10 cellular contexts compared by ENCODE assay signal in genomic region chr5:170307575-170308465, GRCh38. TPM values are rescaled to one million over a fixed set of nuclear protein-coding genes. Genes with fewer than 3 reads are reported as not detected.
A peak's percentile ranks its signal among the peaks of the same experiment; 100 is the strongest.
DNase-seq lines count a peak whose midpoint lies in the region; ATAC-seq, FAIRE-seq and TF ChIP-seq lines count a peak whose summit lies in the region.
"Had no signal": no experiment of that assay in that cellular context is flagged by ENCODE, and none has a peak within 500 bp of the region (broad histone marks: within the 10 kb centered on the region; RNA-seq: fewer than 3 reads in every experiment).

No MANE protein-coding gene starts in this region.

- H3K27me3 Mint-ChIP-seq in activated naive CD8-positive, alpha-beta T cell = no peaks in the 10 kb centered on the region
- H3K27me3 Mint-ChIP-seq in activated naive CD8-positive, alpha-beta T cell treated with anti-CD3 and anti-CD28 coated beads, Interleukin-2, amount 50 U/mL, for 24 hours = no peaks in the 10 kb centered on the region
- H3K27me3 Mint-ChIP-seq in progenitor cell of endocrine pancreas = peaks cover 27% of the 10 kb centered on the region

- peak overlapping the region; percentile 88 to 91 for H3K27ac ChIP-seq in breast epithelium
- H3K27ac ChIP-seq in lower lobe of right lung = peak overlapping the region; percentile 41
- peak overlapping the region in 1 of 2 donors; percentile 72 for H3K27ac ChIP-seq in aorta (ENCODE audit: low read depth in 1 of 2, low read length in 2 of 2)
- H3K27ac ChIP-seq: BLaER1 had no signal

- intact Hi-C loops in breast epithelium (cut with DNase I; ENCODE audit: low total_unique reads) = no loop called here
- intact Hi-C loops in lower lobe of right lung (cut with DNase I) = no loop called here
- intact Hi-C loops in aorta (cut with DNase I) = loop anchor here in 1 of 2 donors (5.0 kb wide), 1 partner anchor 79 kb away; the partner anchor contains the start of gene KCNMB1

- no peaks in the 10 kb centered on the region for H3K9me3 ChIP-seq in breast epithelium
- H3K9me3 ChIP-seq in lower lobe of right lung = no peaks in the 10 kb centered on the region
- no peaks in the 10 kb centered on the region for H3K9me3 ChIP-seq in aorta (ENCODE audit: control insufficient read depth, low read length)
- H3K9me3 ChIP-seq: BLaER1 had no signal

- H3K4me3 ChIP-seq in breast epithelium = no peak overlapping the region
- H3K4me3 ChIP-seq in lower lobe of right lung = no peak overlapping the region
- no peak overlapping the region for H3K4me3 ChIP-seq in aorta (ENCODE audit: low read length in 2 of 2)
- H3K4me3 ChIP-seq: BLaER1 had no signal

- TF ChIP-seq CTCF in breast epithelium (IDR thresholded peaks at IDR 0.05) (no peak), lower lobe of right lung (IDR thresholded peaks at IDR 0.05) (no peak), progenitor cell of endocrine pancreas (IDR thresholded peaks at IDR 0.05; ENCODE audit: unreplicated experiment) (no peak), D721Med (IDR thresholded peaks at IDR 0.05; ENCODE audit: insufficient read depth, missing control alignments) (no peak)

- H3K36me3 ChIP-seq in breast epithelium (no peaks in the 10 kb centered on the region), lower lobe of right lung (no peaks in the 10 kb centered on the region), aorta (ENCODE audit: control insufficient read depth in 1 of 2, insufficient read depth in 2 of 2, low read length in 1 of 2) (no peaks in the 10 kb centered on the region)
- H3K36me3 ChIP-seq: BLaER1 had no signal

- H3K27me3 ChIP-seq in breast epithelium (no peaks in the 10 kb centered on the region), lower lobe of right lung (ENCODE audit: low read depth) (no peaks in the 10 kb centered on the region), aorta (ENCODE audit: control insufficient read depth in 1 of 2, insufficient read depth in 2 of 2, low read length in 1 of 2) (no peaks in the 10 kb centered on the region)
- H3K27me3 ChIP-seq: BLaER1 had no signal

- FAIRE-seq in D721Med (lab: Jason Lieb, UNC) = no peak
- FAIRE-seq: TTC549 had no signal

- DNase-seq in activated naive CD8-positive, alpha-beta T cell treated with anti-CD3 and anti-CD28 coated beads, Interleukin-2, amount 50 U/mL, for 24 hours = no peak
- peak in 1 of 2 donors; percentile 79 for DNase-seq in breast epithelium (ENCODE audit: low spot score in 2 of 2)
- peak; percentile 78 for DNase-seq in lower lobe of right lung
- peak; percentile 85 for DNase-seq in aorta
- no peak for DNase-seq in cerebellar cortex (ENCODE audit: low spot score)
- DNase-seq in progenitor cell of endocrine pancreas (ENCODE audit: low spot score, unreplicated experiment) = no peak
- no peak for DNase-seq in D721Med (ENCODE audit: insufficient read length, low spot score)

- peaks cover 77% of the 10 kb centered on the region for H3K4me1 Mint-ChIP-seq in activated naive CD8-positive, alpha-beta T cell (ENCODE audit: low read depth)
- H3K4me1 Mint-ChIP-seq in activated naive CD8-positive, alpha-beta T cell treated with anti-CD3 and anti-CD28 coated beads, Interleukin-2, amount 50 U/mL, for 24 hours = peaks cover 86% of the 10 kb centered on the region
- H3K4me1 Mint-ChIP-seq in progenitor cell of endocrine pancreas (ENCODE audit: low read depth) = no peaks in the 10 kb centered on the region

- H3K4me3 Mint-ChIP-seq in activated naive CD8-positive, alpha-beta T cell = no peak overlapping the region
- H3K4me3 Mint-ChIP-seq in activated naive CD8-positive, alpha-beta T cell treated with anti-CD3 and anti-CD28 coated beads, Interleukin-2, amount 50 U/mL, for 24 hours = no peak overlapping the region
- no peak overlapping the region for H3K4me3 Mint-ChIP-seq in progenitor cell of endocrine pancreas (ENCODE audit: low read depth)

- peak overlapping the region; percentile 16 for H3K27ac Mint-ChIP-seq in activated naive CD8-positive, alpha-beta T cell
- H3K27ac Mint-ChIP-seq in activated naive CD8-positive, alpha-beta T cell treated with anti-CD3 and anti-CD28 coated beads, Interleukin-2, amount 50 U/mL, for 24 hours = no peak overlapping the region
- no peak overlapping the region for H3K27ac Mint-ChIP-seq in progenitor cell of endocrine pancreas

- ATAC-seq in activated naive CD8-positive, alpha-beta T cell treated with anti-CD3 and anti-CD28 coated beads, Interleukin-2, amount 50 U/mL, for 24 hours = no peak
- peak; percentile 94 for ATAC-seq in lower lobe of right lung
- peak; percentile 93 for ATAC-seq in aorta (ENCODE audit: low FRiP score)

- no peaks in the 10 kb centered on the region for H3K36me3 Mint-ChIP-seq in activated naive CD8-positive, alpha-beta T cell
- peaks cover 1% of the 10 kb centered on the region for H3K36me3 Mint-ChIP-seq in activated naive CD8-positive, alpha-beta T cell treated with anti-CD3 and anti-CD28 coated beads, Interleukin-2, amount 50 U/mL, for 24 hours (ENCODE audit: low read depth)
- H3K36me3 Mint-ChIP-seq in progenitor cell of endocrine pancreas (ENCODE audit: insufficient read depth) = no peaks in the 10 kb centered on the region

- WGBS in aorta, 2 donors = 28 to 29% methylated on average over 15 of the region's 15 CpGs

- TF ChIP-seq POLR2A in breast epithelium (IDR thresholded peaks at IDR 0.05) = no peak

- H3K4me1 ChIP-seq in breast epithelium = peaks cover 0 to under 1% of the 10 kb centered on the region in 2 donors
- H3K4me1 ChIP-seq in lower lobe of right lung = peaks cover 67% of the 10 kb centered on the region
- peaks cover 0 to 3% of the 10 kb centered on the region in 2 donors for H3K4me1 ChIP-seq in aorta (ENCODE audit: control insufficient read depth in 1 of 2, insufficient read depth in 2 of 2, low read length in 2 of 2)

- no peaks in the 10 kb centered on the region for H3K9me3 Mint-ChIP-seq in activated naive CD8-positive, alpha-beta T cell (ENCODE audit: low read depth)
- no peaks in the 10 kb centered on the region for H3K9me3 Mint-ChIP-seq in activated naive CD8-positive, alpha-beta T cell treated with anti-CD3 and anti-CD28 coated beads, Interleukin-2, amount 50 U/mL, for 24 hours
- H3K9me3 Mint-ChIP-seq in progenitor cell of endocrine pancreas (ENCODE audit: low read depth) = no peaks in the 10 kb centered on the region

RNA-seq across cellular contexts. Expression of gene LCP2, which starts 10.2 kb away (rescaled TPM):
- total RNA-seq in breast epithelium = 10 to 100 TPM; 15.4 to 41.4 (median 21.8) TPM
- total RNA-seq in lower lobe of right lung = 82.9 TPM
- 10 to 100 TPM; 25.7 to 58.8 TPM for total RNA-seq in aorta
- polyA plus RNA-seq in aorta = 10 to 100 TPM in 1 of 2 donors, 1 to 10 TPM in 1; 2.1 to 16.9 TPM
- not detected in 2 replicates for total RNA-seq in progenitor cell of endocrine pancreas

Comparison
In these comparisons a context has a peak if more than half of its experiments do, and no peak if none do; other contexts are left out.
1. DNase-seq: peak in lower lobe of right lung (single experiment) and aorta (2 of 2); none in activated naive CD8-positive, alpha-beta T cell treated with anti-CD3 and anti-CD28 coated beads, Interleukin-2, amount 50 U/mL, for 24 hours (single experiment), cerebellar cortex (single experiment), progenitor cell of endocrine pancreas (single experiment) and D721Med (single experiment).
2. RNA of gene LCP2, which starts 10.2 kb away (total RNA-seq): 82.9 TPM in lower lobe of right lung (single experiment), 25.7 to 58.8 TPM in aorta and 15.4 to 41.4 TPM in breast epithelium; not detected in progenitor cell of endocrine pancreas; every median in the first group is over 10 times any median in the second.